ENCODE assay signal across 13 cellular contexts in genomic region chr3:19213608-19214220, GRCh38.
A peak's percentile ranks its signal among the peaks of the same experiment; 100 is the strongest.
DNase-seq lines count a peak whose midpoint lies in the region; ATAC-seq and TF ChIP-seq lines count a peak whose summit lies in the region.
"Had no signal": no experiment of that assay in that cellular context is flagged by ENCODE, and none has a peak within 500 bp of the region (broad histone marks: within the 10 kb centered on the region; RNA-seq: fewer than 3 reads in every experiment).

No MANE protein-coding gene starts in this region.

- H3K36me3 ChIP-seq in hepatocyte (replicated peaks; ENCODE audit: insufficient read depth, low read depth), result no peaks in the 10 kb centered on the region
- H3K36me3 ChIP-seq: stomach had no signal

- no peaks in the 10 kb centered on the region for H3K79me2 ChIP-seq in hepatocyte

- no peak overlapping the region for H3K4me3 Mint-ChIP-seq in naive thymus-derived CD8-positive, alpha-beta T cell
- H3K4me3 Mint-ChIP-seq in activated T-cell treated with anti-CD3 and anti-CD28 coated beads, Interleukin-2, amount 50 U/mL, for 24 hours, result no peak overlapping the region
- H3K4me3 Mint-ChIP-seq: activated naive CD8-positive, alpha-beta T cell; CD4-positive, CD25-positive, alpha-beta regulatory T cell had no signal

- H3K27me3 Mint-ChIP-seq in naive thymus-derived CD8-positive, alpha-beta T cell, result no peaks in the 10 kb centered on the region
- H3K27me3 Mint-ChIP-seq in activated T-cell treated with anti-CD3 and anti-CD28 coated beads, Interleukin-2, amount 50 U/mL, for 24 hours, result no peaks in the 10 kb centered on the region
- H3K27me3 Mint-ChIP-seq: activated naive CD8-positive, alpha-beta T cell; CD4-positive, CD25-positive, alpha-beta regulatory T cell had no signal

- no peaks in the 10 kb centered on the region for H4K20me1 ChIP-seq in hepatocyte (ENCODE audit: insufficient read depth, poor library complexity, severe bottlenecking)

- H2AFZ ChIP-seq in hepatocyte, result no peak overlapping the region

- POLR2A ChIA-PET in naive thymus-derived CD8-positive, alpha-beta T cell (lab: Charles Lee), result no interaction called here

- peak overlapping the region; percentile 9 for H3K27ac ChIP-seq in angular gyrus (ENCODE audit: low read depth, low read length)
- H3K27ac ChIP-seq in hepatocyte, result no peak overlapping the region
- H3K27ac ChIP-seq: stomach had no signal

- H3K27me3 ChIP-seq in hepatocyte, result no peaks in the 10 kb centered on the region
- H3K27me3 ChIP-seq: stomach had no signal

- DNase-seq in SKM-1 treated with dmso at 0.1 percent for 144 hours (lab: John Stamatoyannopoulos, UW; ENCODE audit: unreplicated experiment), result peak; percentile 8
- DNase-seq in SKM-1 (lab: John Stamatoyannopoulos, UW; ENCODE audit: unreplicated experiment), result no peak
- peak; percentile 15 for DNase-seq in Jurkat, Clone E6-1 (ENCODE audit: low read depth, low spot score)
- peak; percentile 88 for DNase-seq in superior temporal gyrus (ENCODE audit: extremely low spot score)
- DNase-seq in naive thymus-derived CD8-positive, alpha-beta T cell, result no peak
- no peak for DNase-seq in activated T-cell treated with anti-CD3 and anti-CD28 coated beads, Interleukin-2, amount 50 U/mL, for 24 hours
- DNase-seq in hepatocyte (ENCODE audit: low spot score), result no peak
- DNase-seq: CD4-positive, CD25-positive, alpha-beta regulatory T cell; left colon; NCI-H1092 treated with DMSO at 0.1 percent for 48 hours; stomach had no signal

- WGBS in hepatocyte (ENCODE audit: low lambda C conversion rate, missing lambda C conversion rate), result 72% methylated on average over 6 of the region's 6 CpGs

- H3K4me1 Mint-ChIP-seq in naive thymus-derived CD8-positive, alpha-beta T cell, result peaks cover 0 to 3% (median under 1%) of the 10 kb centered on the region in 4 donors
- no peaks in the 10 kb centered on the region for H3K4me1 Mint-ChIP-seq in activated T-cell treated with anti-CD3 and anti-CD28 coated beads, Interleukin-2, amount 50 U/mL, for 24 hours (ENCODE audit: low read depth)
- H3K4me1 Mint-ChIP-seq: CD4-positive, CD25-positive, alpha-beta regulatory T cell had no signal

- ATAC-seq in naive thymus-derived CD8-positive, alpha-beta T cell, result no peak
- ATAC-seq: left colon had no signal

- H3K4me2 ChIP-seq in hepatocyte, result no peak overlapping the region

- H3K9me3 Mint-ChIP-seq in naive thymus-derived CD8-positive, alpha-beta T cell, result no peaks in the 10 kb centered on the region
- H3K9me3 Mint-ChIP-seq in activated T-cell treated with anti-CD3 and anti-CD28 coated beads, Interleukin-2, amount 50 U/mL, for 24 hours, result no peaks in the 10 kb centered on the region

- no peaks in the 10 kb centered on the region for H3K36me3 Mint-ChIP-seq in naive thymus-derived CD8-positive, alpha-beta T cell
- H3K36me3 Mint-ChIP-seq in activated T-cell treated with anti-CD3 and anti-CD28 coated beads, Interleukin-2, amount 50 U/mL, for 24 hours (ENCODE audit: low read depth), result no peaks in the 10 kb centered on the region
- H3K36me3 Mint-ChIP-seq: activated naive CD8-positive, alpha-beta T cell; CD4-positive, CD25-positive, alpha-beta regulatory T cell had no signal

- H3K27ac Mint-ChIP-seq in naive thymus-derived CD8-positive, alpha-beta T cell, result no peak overlapping the region
- no peak overlapping the region for H3K27ac Mint-ChIP-seq in activated T-cell treated with anti-CD3 and anti-CD28 coated beads, Interleukin-2, amount 50 U/mL, for 24 hours
- H3K27ac Mint-ChIP-seq: activated naive CD8-positive, alpha-beta T cell; CD4-positive, CD25-positive, alpha-beta regulatory T cell had no signal

- no peaks in the 10 kb centered on the region for H3K9me2 ChIP-seq in hepatocyte (replicated peaks; ENCODE audit: insufficient read depth)

- H3K4me1 ChIP-seq in hepatocyte (ENCODE audit: insufficient read depth), result no peaks in the 10 kb centered on the region

- no peaks in the 10 kb centered on the region for H3K9me3 ChIP-seq in hepatocyte (ENCODE audit: low read depth)
- H3K9me3 ChIP-seq: stomach had no signal

- TF ChIP-seq CTCF in hepatocyte (IDR thresholded peaks at IDR 0.05; ENCODE audit: poor library complexity), result no peak

- no peak overlapping the region for H3K4me3 ChIP-seq in Jurkat, Clone E6-1 (ENCODE audit: low read length)
- H3K4me3 ChIP-seq in hepatocyte, result no peak overlapping the region
- H3K4me3 ChIP-seq: stomach had no signal

Comparison
In these comparisons a context has a peak if more than half of its experiments do, and no peak if none do; other contexts are left out.
1. DNase-seq: peak in SKM-1 treated with dmso at 0.1 percent for 144 hours (single experiment), Jurkat, Clone E6-1 (single experiment) and superior temporal gyrus (single experiment); none in SKM-1 (single experiment), naive thymus-derived CD8-positive, alpha-beta T cell (0 of 10), activated T-cell treated with anti-CD3 and anti-CD28 coated beads, Interleukin-2, amount 50 U/mL, for 24 hours (single experiment) and hepatocyte (single experiment).